Comparison of ENCODE assay signal across 1 cellular context in the genomic region with DNA sequence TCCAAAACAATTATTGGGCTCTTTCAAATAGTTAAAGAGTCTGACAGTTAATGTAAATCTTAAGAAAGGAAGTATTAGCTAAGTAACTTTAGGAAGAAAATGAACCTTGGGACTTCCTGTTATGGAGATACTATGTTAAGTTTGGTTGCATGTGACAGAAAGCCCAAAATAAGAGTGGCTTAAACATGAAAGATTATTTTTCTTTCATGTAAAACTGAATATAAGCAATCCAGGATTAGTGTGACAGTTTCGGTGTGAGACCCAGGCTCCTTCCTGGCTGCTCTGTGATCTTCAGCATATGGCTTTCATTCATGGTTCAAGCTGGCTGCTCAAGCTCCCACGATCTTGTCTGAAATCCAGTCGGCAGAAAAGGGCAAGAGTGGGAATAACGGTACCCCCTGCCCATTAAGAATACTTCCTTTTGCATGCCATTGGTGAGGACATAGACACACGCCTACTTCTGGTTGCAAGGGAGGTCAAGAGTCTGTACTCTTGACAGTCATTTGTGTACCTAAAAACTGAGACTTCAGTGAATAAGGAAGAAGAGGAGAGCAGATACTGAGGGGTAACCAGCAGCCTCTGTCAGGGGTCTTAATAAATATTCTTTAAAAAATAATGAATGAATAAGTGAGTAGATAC.
TF ChIP-seq lines count a peak whose summit lies in the region.

No MANE protein-coding gene starts in this region.

TF ChIP-seq in SK-N-SH, 30 proteins besides CTCF, POLR2A, EP300 and RAD21:
- TF ChIP-seq PBX3 (IDR thresholded peaks at IDR 0.05) (no peak), GATA2 (CRISPR knock-in tag; IDR thresholded peaks at IDR 0.05) (no peak), YY1 (IDR thresholded peaks at IDR 0.05; ENCODE audit: low read depth) (no peak), RCOR1 (IDR thresholded peaks at IDR 0.05; ENCODE audit: low read length) (no peak), MAX (IDR thresholded peaks at IDR 0.05; ENCODE audit: low read depth) (no peak), GABPA (IDR thresholded peaks at IDR 0.05; ENCODE audit: low read depth) (no peak), MXI1 (IDR thresholded peaks at IDR 0.05; ENCODE audit: low read depth, low read length) (no peak), NFIC (IDR thresholded peaks at IDR 0.05; ENCODE audit: borderline replicate concordance) (no peak), TCF12 (IDR thresholded peaks at IDR 0.05) (no peak), CHD2 (IDR thresholded peaks at IDR 0.05; ENCODE audit: low read length, partially characterized antibody) (no peak), TAF1 (IDR thresholded peaks at IDR 0.05; ENCODE audit: borderline replicate concordance, low read depth, low read length) (no peak), POLR2AphosphoS5 (IDR thresholded peaks at IDR 0.05; ENCODE audit: low read depth, low read length) (no peak), SIN3A (IDR thresholded peaks at IDR 0.05; ENCODE audit: borderline replicate concordance, low read depth, low read length) (no peak)
- TF ChIP-seq, protein P1, sequence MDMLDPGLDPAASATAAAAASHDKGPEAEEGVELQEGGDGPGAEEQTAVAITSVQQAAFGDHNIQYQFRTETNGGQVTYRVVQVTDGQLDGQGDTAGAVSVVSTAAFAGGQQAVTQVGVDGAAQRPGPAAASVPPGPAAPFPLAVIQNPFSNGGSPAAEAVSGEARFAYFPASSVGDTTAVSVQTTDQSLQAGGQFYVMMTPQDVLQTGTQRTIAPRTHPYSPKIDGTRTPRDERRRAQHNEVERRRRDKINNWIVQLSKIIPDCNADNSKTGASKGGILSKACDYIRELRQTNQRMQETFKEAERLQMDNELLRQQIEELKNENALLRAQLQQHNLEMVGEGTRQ (IDR thresholded peaks at IDR 0.05; ENCODE audit: borderline replicate concordance, low read depth, low read length), result no peak
- TF ChIP-seq, protein P2, sequence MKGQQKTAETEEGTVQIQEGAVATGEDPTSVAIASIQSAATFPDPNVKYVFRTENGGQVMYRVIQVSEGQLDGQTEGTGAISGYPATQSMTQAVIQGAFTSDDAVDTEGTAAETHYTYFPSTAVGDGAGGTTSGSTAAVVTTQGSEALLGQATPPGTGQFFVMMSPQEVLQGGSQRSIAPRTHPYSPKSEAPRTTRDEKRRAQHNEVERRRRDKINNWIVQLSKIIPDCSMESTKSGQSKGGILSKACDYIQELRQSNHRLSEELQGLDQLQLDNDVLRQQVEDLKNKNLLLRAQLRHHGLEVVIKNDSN (IDR thresholded peaks at IDR 0.05; ENCODE audit: borderline replicate concordance, low read depth), result no peak
